In the genomic region with DNA sequence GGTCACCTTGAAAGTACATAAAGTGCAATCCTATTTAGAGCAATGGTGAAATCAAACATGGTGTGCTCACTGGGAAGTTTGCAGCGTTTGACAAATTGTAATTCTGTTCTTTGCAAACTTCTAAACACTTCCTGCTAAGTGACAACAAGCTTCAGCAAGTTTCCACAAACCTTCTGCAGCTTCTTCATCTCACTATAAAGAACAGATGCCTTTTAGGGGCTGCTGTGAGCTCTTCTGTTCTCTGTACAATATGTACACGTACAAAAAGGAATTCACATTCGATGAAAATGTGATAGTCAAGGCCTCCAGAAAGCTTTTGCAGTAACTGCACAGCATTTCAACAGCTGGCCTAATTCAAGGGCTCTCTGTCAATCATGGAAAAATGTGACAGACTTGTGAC, we compare ENCODE assay signal across 25 cellular contexts.
"Had no signal": no experiment of that assay in that cellular context is flagged by ENCODE, and none has a peak within 500 bp of the region (broad histone marks: within the 10 kb centered on the region; RNA-seq: fewer than 3 reads in every experiment).

No MANE protein-coding gene starts in this region.

- H3K36me3 ChIP-seq: brain microvascular endothelial cell had no signal

- ATAC-seq: activated naive CD4-positive, alpha-beta T cell treated with anti-CD3 and anti-CD28 coated beads, Interleukin-2, amount 50 U/mL, for 72 hours; activated naive CD8-positive, alpha-beta T cell treated with anti-CD3 and anti-CD28 coated beads, Interleukin-2, amount 50 U/mL, for 24 hours; activated T-cell treated with anti-CD3 and anti-CD28 coated beads, Interleukin-2, amount 50 U/mL, for 4 hours; T-cell had no signal

- H3K27me3 ChIP-seq: brain microvascular endothelial cell had no signal

- H3K4me1 Mint-ChIP-seq: activated CD4-positive, alpha-beta T cell treated with anti-CD3 and anti-CD28 coated beads, Interleukin-2, amount 10 ng/mL, durations not matched to agents 7 days and 5 days; activated naive CD8-positive, alpha-beta T cell treated with anti-CD3 and anti-CD28 coated beads, Interleukin-2, amount 50 U/mL, for 24 hours; T-cell had no signal

- H3K27me3 Mint-ChIP-seq: activated CD4-positive, alpha-beta memory T cell treated with anti-CD3 and anti-CD28 coated beads for 36 hours; activated CD4-positive, alpha-beta T cell treated with anti-CD3 and anti-CD28 coated beads, Interleukin-2, amount 10 ng/mL, durations not matched to agents 7 days and 5 days; activated naive CD8-positive, alpha-beta T cell treated with anti-CD3 and anti-CD28 coated beads, Interleukin-2, amount 50 U/mL, for 24 hours; T-cell had no signal

- H3K36me3 Mint-ChIP-seq: activated CD4-positive, alpha-beta memory T cell treated with anti-CD3 and anti-CD28 coated beads for 36 hours; activated naive CD4-positive, alpha-beta T cell treated with anti-CD3 and anti-CD28 coated beads, Interleukin-2, amount 50 U/mL, for 72 hours; T-cell had no signal

- H3K9me3 Mint-ChIP-seq: activated CD4-positive, alpha-beta T cell treated with anti-CD3 and anti-CD28 coated beads, Interleukin-2, amount 10 ng/mL, durations not matched to agents 7 days and 5 days; activated naive CD4-positive, alpha-beta T cell treated with anti-CD3 and anti-CD28 coated beads, Interleukin-2, amount 50 U/mL, for 72 hours; activated naive CD8-positive, alpha-beta T cell treated with anti-CD3 and anti-CD28 coated beads, Interleukin-2, amount 50 U/mL, for 24 hours; activated T-cell treated with anti-CD3 and anti-CD28 coated beads, Interleukin-2, amount 50 U/mL, for 4 hours; T-cell had no signal

- H3K27ac Mint-ChIP-seq: activated CD4-positive, alpha-beta memory T cell treated with anti-CD3 and anti-CD28 coated beads for 36 hours; activated CD4-positive, alpha-beta T cell treated with anti-CD3 and anti-CD28 coated beads, Interleukin-2, amount 10 ng/mL, durations not matched to agents 7 days and 5 days; activated naive CD4-positive, alpha-beta T cell treated with anti-CD3 and anti-CD28 coated beads, Interleukin-2, amount 50 U/mL, for 72 hours; activated naive CD8-positive, alpha-beta T cell treated with anti-CD3 and anti-CD28 coated beads, Interleukin-2, amount 50 U/mL, for 24 hours; T-cell had no signal

- H3K4me3 ChIP-seq: SK-N-MC had no signal

- H3K4me3 Mint-ChIP-seq: activated CD4-positive, alpha-beta memory T cell treated with anti-CD3 and anti-CD28 coated beads for 36 hours; activated CD4-positive, alpha-beta T cell treated with anti-CD3 and anti-CD28 coated beads, Interleukin-2, amount 10 ng/mL, durations not matched to agents 7 days and 5 days; activated naive CD8-positive, alpha-beta T cell treated with anti-CD3 and anti-CD28 coated beads, Interleukin-2, amount 50 U/mL, for 24 hours; activated T-cell treated with anti-CD3 and anti-CD28 coated beads, Interleukin-2, amount 50 U/mL, for 4 hours; T-cell had no signal

- H3K27ac ChIP-seq: brain microvascular endothelial cell, SK-N-MC, VCaP had no signal

- DNase-seq: activated CD4-positive, alpha-beta memory T cell treated with anti-CD3 and anti-CD28 coated beads for 36 hours; activated CD4-positive, alpha-beta T cell treated with anti-CD3 and anti-CD28 coated beads, Interleukin-2, amount 10 ng/mL, durations not matched to agents 7 days and 5 days; activated CD4-positive, CD25-positive, alpha-beta regulatory T cell; activated CD8-positive, alpha-beta memory T cell treated with anti-CD3 and anti-CD28 coated beads for 24 hours; activated effector memory CD4-positive, alpha-beta T cell treated with anti-CD3 and anti-CD28 coated beads, Interleukin-2, amount 50 U/mL, for 16 hours; activated naive CD4-positive, alpha-beta T cell treated with Interleukin-2 at 50 U/mL for 16 hours; activated naive CD8-positive, alpha-beta T cell treated with anti-CD3 and anti-CD28 coated beads, Interleukin-2, amount 50 U/mL, for 24 hours; activated T-cell treated with anti-CD3 and anti-CD28 coated beads, Interleukin-2, amount 50 U/mL, for 4 hours; amygdala; brain microvascular endothelial cell; cerebellar nuclear complex; NCI-H1048; NCI-H2029; NCI-H2107; NCI-H2171 treated with DMSO at 0.1 percent for 48 hours; NCI-H226; NCI-H510A; NCI-H69; T-cell; T-helper 2 cell; T1000 had no signal

- FAIRE-seq: TTC549 had no signal
